In genomic region chr21:31553461-31553860, GRCh38 we compare ENCODE assay signal across 18 cellular contexts.
DNase-seq lines count a peak whose midpoint lies in the region; ATAC-seq and TF ChIP-seq lines count a peak whose summit lies in the region.
"Had no signal": no experiment of that assay in that cellular context is flagged by ENCODE, and none has a peak within 500 bp of the region (broad histone marks: within the 10 kb centered on the region; RNA-seq: fewer than 3 reads in every experiment).

No MANE protein-coding gene starts in this region.

- H3K27me3 ChIP-seq in GM23338 (ENCODE audit: insufficient read depth) (peaks cover 24% of the 10 kb centered on the region), Loucy (ENCODE audit: insufficient read depth, low read length, poor library complexity, severe bottlenecking) (no peaks in the 10 kb centered on the region), neural progenitor cell (peaks cover 10% of the 10 kb centered on the region)

- H3K36me3 ChIP-seq in GM23338 (ENCODE audit: insufficient read depth) (no peaks in the 10 kb centered on the region), Loucy (ENCODE audit: insufficient read depth, low read length) (no peaks in the 10 kb centered on the region), neural progenitor cell (no peaks in the 10 kb centered on the region)
- H3K36me3 ChIP-seq: BE2C had no signal

- ATAC-seq in GM23338 (no peak), HG03354 (IDR thresholded peaks at IDR 0.05; ENCODE audit: poor library complexity, severe bottlenecking, unreplicated experiment) (no peak), SK-N-SH treated with all-trans-retinoic acid at 6 μM for 48 hours (no peak), GM18520 (IDR thresholded peaks at IDR 0.05; ENCODE audit: unreplicated experiment) (no peak)
- no peak for ATAC-seq in stimulated activated effector memory CD8-positive, alpha-beta T cell treated with anti-CD3 and anti-CD28 coated beads, Interleukin-12 subunit alpha, Interleukin-12 subunit beta, amount 100 ng/mL, for 72 hours
- ATAC-seq: HepG2 had no signal

- H3K36me3 Mint-ChIP-seq in GM23338 (ENCODE audit: low read depth) (no peaks in the 10 kb centered on the region), endothelial cell (ENCODE audit: low read depth, unreplicated experiment) (peaks cover 31% of the 10 kb centered on the region), neural progenitor cell (peaks cover 17% of the 10 kb centered on the region)
- H3K36me3 Mint-ChIP-seq in stimulated activated effector memory CD8-positive, alpha-beta T cell treated with anti-CD3 and anti-CD28 coated beads, Interleukin-12 subunit alpha, Interleukin-12 subunit beta, amount 100 ng/mL, for 72 hours: no peaks in the 10 kb centered on the region

- H3K4me1 ChIP-seq in GM23338 (ENCODE audit: insufficient read depth): peaks cover 39% of the 10 kb centered on the region
- H3K4me1 ChIP-seq in Loucy (ENCODE audit: insufficient read depth, low read length, poor library complexity, severe bottlenecking): peaks cover 34% of the 10 kb centered on the region
- H3K4me1 ChIP-seq in neural progenitor cell: peaks cover 47% of the 10 kb centered on the region
- H3K4me1 ChIP-seq: BE2C, Caco-2 had no signal

- peak overlapping the region; percentile 89 for H3K4me2 ChIP-seq in GM23338
- H3K4me2 ChIP-seq in Loucy (ENCODE audit: low read depth, low read length, poor library complexity, severe bottlenecking): peak overlapping the region; percentile 85
- peak overlapping the region; percentile 94 for H3K4me2 ChIP-seq in neural progenitor cell

- H3F3A ChIP-seq in GM23338 (replicated peaks; ENCODE audit: low read depth) (no peaks in the 10 kb centered on the region), Loucy (ENCODE audit: low read depth) (no peaks in the 10 kb centered on the region), neural progenitor cell (ENCODE audit: low read depth) (peaks cover 46% of the 10 kb centered on the region)

- H3K27me3 Mint-ChIP-seq in GM23338 (ENCODE audit: insufficient read depth, low read depth, poor library complexity): peaks cover 20% of the 10 kb centered on the region
- H3K27me3 Mint-ChIP-seq in endothelial cell (ENCODE audit: unreplicated experiment): peaks cover 25% of the 10 kb centered on the region
- H3K27me3 Mint-ChIP-seq in neural progenitor cell (ENCODE audit: insufficient read depth, low read depth): peaks cover 4% of the 10 kb centered on the region

- H3K79me2 ChIP-seq in GM23338 (replicated peaks; ENCODE audit: insufficient read depth) (peaks cover 64% of the 10 kb centered on the region), Loucy (ENCODE audit: insufficient read depth, low read length) (peaks cover 94% of the 10 kb centered on the region), neural progenitor cell (ENCODE audit: low read depth) (peaks cover 94% of the 10 kb centered on the region)

- H3K9me2 ChIP-seq in GM23338 (ENCODE audit: insufficient read depth) (no peaks in the 10 kb centered on the region), Loucy (replicated peaks; ENCODE audit: low read depth, low read length) (no peaks in the 10 kb centered on the region)

- H3K27ac Mint-ChIP-seq in GM23338: peak overlapping the region; percentile 87
- peak overlapping the region; percentile 100 for H3K27ac Mint-ChIP-seq in endothelial cell (ENCODE audit: unreplicated experiment)
- peak overlapping the region; percentile 98 for H3K27ac Mint-ChIP-seq in neural progenitor cell
- no peak overlapping the region for H3K27ac Mint-ChIP-seq in stimulated activated effector memory CD8-positive, alpha-beta T cell treated with anti-CD3 and anti-CD28 coated beads, Interleukin-12 subunit alpha, Interleukin-12 subunit beta, amount 100 ng/mL, for 72 hours

- H3K9ac ChIP-seq in Loucy (ENCODE audit: low read depth, low read length, poor library complexity, severe bottlenecking): no peak overlapping the region
- no peak overlapping the region for H3K9ac ChIP-seq in neural progenitor cell

- no peak overlapping the region for H3K4me3 Mint-ChIP-seq in GM23338
- H3K4me3 Mint-ChIP-seq in endothelial cell (ENCODE audit: unreplicated experiment): peak overlapping the region; percentile 84
- peak overlapping the region; percentile 92 for H3K4me3 Mint-ChIP-seq in neural progenitor cell
- H3K4me3 Mint-ChIP-seq in stimulated activated effector memory CD8-positive, alpha-beta T cell treated with anti-CD3 and anti-CD28 coated beads, Interleukin-12 subunit alpha, Interleukin-12 subunit beta, amount 100 ng/mL, for 72 hours: no peak overlapping the region
- H3K4me3 Mint-ChIP-seq: CD4-positive, alpha-beta T cell had no signal

- H3K9me3 ChIP-seq in Loucy (ENCODE audit: insufficient read depth, low read depth, low read length) (no peaks in the 10 kb centered on the region), neural progenitor cell (ENCODE audit: low read depth) (no peaks in the 10 kb centered on the region)
- H3K9me3 ChIP-seq: BE2C, Caco-2 had no signal

- no peaks in the 10 kb centered on the region; the same call in 1 of the 2 replicates for H4K20me1 ChIP-seq in GM23338 (replicated peaks; ENCODE audit: insufficient read depth)
- H4K20me1 ChIP-seq in Loucy (ENCODE audit: insufficient read depth, low read length, poor library complexity, severe bottlenecking): peaks cover 30% of the 10 kb centered on the region
- peaks cover 17% of the 10 kb centered on the region for H4K20me1 ChIP-seq in neural progenitor cell (ENCODE audit: low read depth)

- H3K4me3 ChIP-seq in GM23338 (no peak overlapping the region), Loucy (ENCODE audit: low read length, poor library complexity, severe bottlenecking) (no peak overlapping the region), neural progenitor cell (no peak overlapping the region)

- peaks cover 56% of the 10 kb centered on the region for H3K4me1 Mint-ChIP-seq in GM23338
- H3K4me1 Mint-ChIP-seq in endothelial cell (ENCODE audit: unreplicated experiment): peaks cover 54% of the 10 kb centered on the region
- H3K4me1 Mint-ChIP-seq in neural progenitor cell: peaks cover 53% of the 10 kb centered on the region
- peaks cover 15% of the 10 kb centered on the region for H3K4me1 Mint-ChIP-seq in stimulated activated effector memory CD8-positive, alpha-beta T cell treated with anti-CD3 and anti-CD28 coated beads, Interleukin-12 subunit alpha, Interleukin-12 subunit beta, amount 100 ng/mL, for 72 hours

- H3K27ac ChIP-seq in GM23338 (ENCODE audit: low read depth) (no peak overlapping the region), neural progenitor cell (no peak overlapping the region)

- no peak for TF ChIP-seq CTCF in GM23338 (conservative IDR thresholded peaks at IDR 0.05; ENCODE audit: low read depth in 2 of 2)
- no peak for TF ChIP-seq CTCF in Loucy (conservative IDR thresholded peaks at IDR 0.05; ENCODE audit: low read length)
- no peak for TF ChIP-seq CTCF in endothelial cell (IDR thresholded peaks at IDR 0.05; ENCODE audit: unreplicated experiment)
- TF ChIP-seq CTCF in neural progenitor cell (IDR thresholded peaks at IDR 0.05): no peak

- DNase-seq in GM23338 (ENCODE audit: low spot score) (no peak), endothelial cell (ENCODE audit: low spot score) (no peak), neural progenitor cell (ENCODE audit: low spot score) (no peak)
- DNase-seq in stimulated activated effector memory CD8-positive, alpha-beta T cell treated with anti-CD3 and anti-CD28 coated beads, Interleukin-12 subunit alpha, Interleukin-12 subunit beta, amount 100 ng/mL, for 72 hours (ENCODE audit: low spot score in 2 of 2): no peak
- DNase-seq: BE2C; Caco-2; CD4-positive, alpha-beta T cell; GDM1; KBM-7; NCI-H1048; NCI-H1436; NCI-H1930; NCI-H526 had no signal

- H2AFZ ChIP-seq in GM23338 (no peak overlapping the region), Loucy (ENCODE audit: low read length) (no peak overlapping the region), neural progenitor cell (replicated peaks) (no peak overlapping the region)

- H3K9me3 Mint-ChIP-seq in GM23338 (peaks cover 3% of the 10 kb centered on the region; the same call in 2 of the 3 replicates), endothelial cell (ENCODE audit: unreplicated experiment) (no peaks in the 10 kb centered on the region), neural progenitor cell (peaks cover 7% of the 10 kb centered on the region)
- no peaks in the 10 kb centered on the region for H3K9me3 Mint-ChIP-seq in stimulated activated effector memory CD8-positive, alpha-beta T cell treated with anti-CD3 and anti-CD28 coated beads, Interleukin-12 subunit alpha, Interleukin-12 subunit beta, amount 100 ng/mL, for 72 hours
- H3K9me3 Mint-ChIP-seq: CD4-positive, alpha-beta T cell had no signal

TF ChIP-seq in GM23338, 12 proteins besides CTCF, POLR2A, EP300 and RAD21 (continues in another document):
- TF ChIP-seq ETS1 (IDR thresholded peaks at IDR 0.05) (no peak), EZH2phosphoT487 (IDR thresholded peaks at IDR 0.05; ENCODE audit: unreplicated experiment) (no peak), EZH2 (IDR thresholded peaks at IDR 0.05; ENCODE audit: low read depth, unreplicated experiment) (no peak), ZNF114 (CRISPR knock-in tag; IDR thresholded peaks at IDR 0.05) (no peak), NANOG (IDR thresholded peaks at IDR 0.05; ENCODE audit: borderline replicate concordance) (no peak)

TF ChIP-seq in SK-N-SH treated with all-trans-retinoic acid at 6 μM for 48 hours, 23 proteins besides CTCF, POLR2A, EP300 and RAD21 (continues in another document):
- TF ChIP-seq GLIS3 (CRISPR knock-in tag; IDR thresholded peaks at IDR 0.05): no peak
- TF ChIP-seq BACH2 (CRISPR knock-in tag; IDR thresholded peaks at IDR 0.05; ENCODE audit: borderline replicate concordance): no peak
- TF ChIP-seq ARNTL (CRISPR knock-in tag; IDR thresholded peaks at IDR 0.05; ENCODE audit: borderline replicate concordance, low read depth): no peak
- TF ChIP-seq POU6F1 (CRISPR knock-in tag; IDR thresholded peaks at IDR 0.05; ENCODE audit: borderline replicate concordance, low read depth): no peak
- TF ChIP-seq ISL1 (CRISPR knock-in tag; IDR thresholded peaks at IDR 0.05): no peak

Comparison
In these comparisons a context has a peak if more than half of its experiments do, and no peak if none do; other contexts are left out.
1. H3K4me3 Mint-ChIP-seq: peak in endothelial cell (single experiment) and neural progenitor cell (single experiment); none in GM23338 (single experiment) and stimulated activated effector memory CD8-positive, alpha-beta T cell treated with anti-CD3 and anti-CD28 coated beads, Interleukin-12 subunit alpha, Interleukin-12 subunit beta, amount 100 ng/mL, for 72 hours (single experiment).
2. Peak in every context shown above with its lines, with median percentiles within 50 percentile points of each other: H3K4me2 ChIP-seq.